8 cellular contexts compared by ENCODE assay signal in genomic region chr6:107657755-107658461, GRCh38.
DNase-seq lines count a peak whose midpoint lies in the region; ATAC-seq, FAIRE-seq and TF ChIP-seq lines count a peak whose summit lies in the region.

No MANE protein-coding gene starts in this region.

- H3K4me2 ChIP-seq in DOHH2 (ENCODE audit: low read length): peak overlapping the region; percentile 89

- H3K9me3 Mint-ChIP-seq in T-cell: no peaks in the 10 kb centered on the region

- H3K9me3 ChIP-seq in DOHH2 (ENCODE audit: control insufficient read depth, insufficient read depth, low read length) (no peaks in the 10 kb centered on the region), mononuclear cell (ENCODE audit: low read depth, low read length) (no peaks in the 10 kb centered on the region), upper lobe of left lung (no peaks in the 10 kb centered on the region)

- peaks cover 4% of the 10 kb centered on the region; the same call in 1 of the 2 replicates for H3K36me3 ChIP-seq in DOHH2 (ENCODE audit: control insufficient read depth, low read length)
- no peaks in the 10 kb centered on the region for H3K36me3 ChIP-seq in bronchial epithelial cell (ENCODE audit: control insufficient read depth, insufficient read depth, low read length)
- H3K36me3 ChIP-seq in upper lobe of left lung: no peaks in the 10 kb centered on the region

- peak; percentile 11 to 54 for DNase-seq in HL-60 (ENCODE audit: low read depth in 1 of 2, low spot score in 1 of 2)
- peak in 29 of 34 experiments; percentile 11 to 63 (median 32) for DNase-seq in T-cell
- DNase-seq in bronchial epithelial cell (ENCODE audit: low read depth): peak; percentile 76
- peak; percentile 15 to 40 for DNase-seq in upper lobe of left lung
- no peak for DNase-seq in COLO829 (ENCODE audit: low spot score)

- no peak for TF ChIP-seq EP300 in upper lobe of left lung (IDR thresholded peaks at IDR 0.05)

- 0 out of 2 replicates have a peak, but pooled peaks cover 2% of the 10 kb centered on the region for H3K79me2 ChIP-seq in DOHH2 (ENCODE audit: control insufficient read depth, low read length)

- H3K27me3 ChIP-seq in DOHH2 (ENCODE audit: control insufficient read depth, low read length) (no peaks in the 10 kb centered on the region), HL-60 (ENCODE audit: insufficient read depth, poor library complexity, severe bottlenecking) (no peaks in the 10 kb centered on the region), bronchial epithelial cell (ENCODE audit: control insufficient read depth, insufficient read depth, low read length) (no peaks in the 10 kb centered on the region), mononuclear cell (ENCODE audit: insufficient read depth, low read length) (no peaks in the 10 kb centered on the region), upper lobe of left lung (no peaks in the 10 kb centered on the region)

- H4K20me1 ChIP-seq in DOHH2 (ENCODE audit: control insufficient read depth, insufficient read depth, low read depth, low read length): no peaks in the 10 kb centered on the region

- peak overlapping the region; percentile 93 for H3K27ac ChIP-seq in DOHH2 (ENCODE audit: low read depth, low read length)
- no peak overlapping the region for H3K27ac ChIP-seq in HL-60 (replicated peaks)
- peak overlapping the region; percentile 33 to 72 (median 46) for H3K27ac ChIP-seq in upper lobe of left lung

- H3F3A ChIP-seq in DOHH2 (ENCODE audit: control insufficient read depth, insufficient read depth): peaks cover 27% of the 10 kb centered on the region

- 37 to 42% methylated on average over 5 to 17 of the region's 17 CpGs for WGBS in upper lobe of left lung, 2 donors

- TF ChIP-seq CTCF in DOHH2 (IDR thresholded peaks at IDR 0.05; ENCODE audit: low read depth, low read length, poor library complexity, severe bottlenecking) (peak; percentile 22), HL-60 (IDR thresholded peaks at IDR 0.05; ENCODE audit: insufficient read depth, low read length) (peak; percentile 6), bronchial epithelial cell (IDR thresholded peaks at IDR 0.05; ENCODE audit: insufficient read depth, low read length, severe bottlenecking) (peak; percentile 51), upper lobe of left lung (IDR thresholded peaks at IDR 0.05) (peak in 4 of 6 experiments; percentile 36 to 53 (median 41))

- TF ChIP-seq POLR2A in upper lobe of left lung (IDR thresholded peaks at IDR 0.05): peak in 1 of 4 donors; percentile 24

- H3K9me2 ChIP-seq in DOHH2 (replicated peaks; ENCODE audit: control insufficient read depth, low read length): no peaks in the 10 kb centered on the region

- peaks cover 29 to 37% (median 32%) of the 10 kb centered on the region in 3 donors for H3K4me1 Mint-ChIP-seq in T-cell

- ATAC-seq in GM21381 (IDR thresholded peaks at IDR 0.05; ENCODE audit: unreplicated experiment) (peak; percentile 94), T-cell (replicated peaks in 1 of 4) (peak; percentile 79 to 89 (median 88)), upper lobe of left lung (ENCODE audit: low FRiP score in 2 of 2) (peak; percentile 74 to 81)

- peak overlapping the region; percentile 75 for H3K4me3 ChIP-seq in DOHH2 (ENCODE audit: low read length)
- H3K4me3 ChIP-seq in HL-60 (replicated peaks; ENCODE audit: insufficient read depth, low read length): peak overlapping the region; percentile 14; the same call in 1 of the 2 replicates
- H3K4me3 ChIP-seq in bronchial epithelial cell (ENCODE audit: low read depth, low read length): peak overlapping the region; percentile 20
- peak overlapping the region; percentile 21 for H3K4me3 ChIP-seq in mononuclear cell (ENCODE audit: low read length)
- peak overlapping the region in 3 of 4 donors; percentile 16 to 34 (median 21) for H3K4me3 ChIP-seq in upper lobe of left lung

- peak overlapping the region; percentile 63 to 70 (median 69) for H3K4me3 Mint-ChIP-seq in T-cell

- peak overlapping the region; percentile 52 to 84 for H3K27ac Mint-ChIP-seq in T-cell

- peak; percentile 18 for FAIRE-seq in bronchial epithelial cell (lab: Jason Lieb, UNC)

- CTCF ChIA-PET in T-cell (lab: Charles Lee): interaction anchor here (0.7 to 0.8 kb wide), 3 partner anchors 17 to 209 kb away, joined by 3 to 4 read pairs (median 3); no protein-coding TSS in a partner anchor

- POLR2A ChIA-PET in T-cell (lab: Charles Lee): no interaction called here

- no peaks in the 10 kb centered on the region for H3K36me3 Mint-ChIP-seq in T-cell

- H3K4me1 ChIP-seq in DOHH2 (ENCODE audit: control insufficient read depth, low read length) (peaks cover 68% of the 10 kb centered on the region), mononuclear cell (ENCODE audit: insufficient read depth, low read length) (peaks cover 54% of the 10 kb centered on the region), upper lobe of left lung (peaks cover 14 to 23% (median 18%) of the 10 kb centered on the region in 4 donors)

- peaks cover 0 to 4% of the 10 kb centered on the region in 2 donors for H3K27me3 Mint-ChIP-seq in T-cell

Comparison
In these comparisons a context has a peak if more than half of its experiments do, and no peak if none do; other contexts are left out.
1. H3K4me3 ChIP-seq: peak in every context shown above with its lines; median percentile 75 in DOHH2; 21 in mononuclear cell; 21 in upper lobe of left lung; 20 in bronchial epithelial cell; 14 in HL-60.